7 cellular contexts compared by ENCODE assay signal in genomic region chr7:112640682-112641081, GRCh38.
"Had no signal": no experiment of that assay in that cellular context is flagged by ENCODE, and none has a peak within 500 bp of the region (broad histone marks: within the 10 kb centered on the region; RNA-seq: fewer than 3 reads in every experiment).

No MANE protein-coding gene starts in this region.

- DNase-seq: H9, HCEC 1CT, IMR-90 had no signal

- H3K4me3 ChIP-seq: GM23338, K562 had no signal

- ATAC-seq: GM23338, K562 had no signal

- H2AFZ ChIP-seq: GM23338 had no signal

- FAIRE-seq: H1, H54, K562 had no signal

- H3K4me2 ChIP-seq: GM23338 had no signal
